9 cellular contexts compared by ENCODE assay signal in the genomic region with DNA sequence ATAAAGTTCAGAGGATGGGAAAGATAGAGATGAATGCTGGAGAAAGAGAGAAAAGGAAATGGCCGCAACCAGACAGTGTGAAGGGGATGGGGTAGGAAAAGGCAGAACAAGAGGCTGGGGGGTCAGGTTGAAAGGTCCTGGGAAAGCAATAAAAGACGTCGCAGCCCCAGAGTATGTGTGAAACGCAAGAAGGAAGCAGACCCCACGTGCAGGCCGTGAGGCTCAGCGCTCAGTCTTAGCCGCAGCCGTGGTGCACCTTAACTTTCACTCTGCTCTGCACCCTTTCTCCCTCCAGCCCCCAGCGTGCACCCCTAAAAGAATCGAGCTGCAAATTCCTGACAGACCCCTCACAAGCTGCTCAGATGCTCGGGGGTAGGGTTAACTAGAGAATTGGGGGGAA. TPM values are rescaled to one million over a fixed set of nuclear protein-coding genes. Genes with fewer than 3 reads are reported as not detected.
"Had no signal": no experiment of that assay in that cellular context is flagged by ENCODE, and none has a peak within 500 bp of the region (broad histone marks: within the 10 kb centered on the region; RNA-seq: fewer than 3 reads in every experiment).

No MANE protein-coding gene starts in this region.

- H3K4me3 Mint-ChIP-seq: H9, HFFc6 had no signal

- H3K9me3 ChIP-seq: HAP-1 had no signal

- H3K27ac ChIP-seq: GM23248 had no signal

- H3K9me3 Mint-ChIP-seq: HFFc6 had no signal

- DNase-seq: GM23248, GOT3, H7, H9, HCEC 1CT, HFFc6 had no signal

- H3K27ac Mint-ChIP-seq: H9, HFFc6 had no signal

- H3K36me3 ChIP-seq: HAP-1 had no signal

- ATAC-seq: HCT116 had no signal

- H2AFZ ChIP-seq: GM23248 had no signal

- FAIRE-seq: H54 had no signal

- H3K9ac ChIP-seq: GM23248 had no signal

- H3K4me1 ChIP-seq: HAP-1 had no signal

- H3K4me3 ChIP-seq: GM23248, HAP-1 had no signal

RNA-seq across cellular contexts. Expression of gene DNAH17, which starts 1.9 kb away (rescaled TPM):
- total RNA-seq: GM23248, HFFc6 had no signal
